ENCODE assay signal across 20 cellular contexts in genomic region chr13:51065372-51066090, GRCh38. TPM values are rescaled to one million over a fixed set of nuclear protein-coding genes. Genes with fewer than 3 reads are reported as not detected.
"Had no signal": no experiment of that assay in that cellular context is flagged by ENCODE, and none has a peak within 500 bp of the region (broad histone marks: within the 10 kb centered on the region; RNA-seq: fewer than 3 reads in every experiment).

No MANE protein-coding gene starts in this region.

- H3K9me3 ChIP-seq: colonic mucosa, prostate gland, thoracic aorta had no signal

- H3K36me3 Mint-ChIP-seq: immature natural killer cell, T-cell had no signal

- H3K36me3 ChIP-seq: colonic mucosa, prostate gland, thoracic aorta had no signal

- H3K4me3 ChIP-seq: colonic mucosa, prostate gland, thoracic aorta had no signal

- H3K9me3 Mint-ChIP-seq: activated naive CD8-positive, alpha-beta T cell treated with anti-CD3 and anti-CD28 coated beads, Interleukin-2, amount 50 U/mL, for 24 hours; activated T-helper 1 cell treated with anti-CD3 and anti-CD28 coated beads, Interleukin-12 subunit alpha, Interleukin-12 subunit beta, Interleukin-2, Interleukin-4 antibody, amounts not matched to agents 30 ng/mL and 10 ng/mL and 1 ng/mL, durations not matched to agents 14 hours and 24 hours and 36 hours; immature natural killer cell; nephron; stimulated activated naive CD8-positive, alpha-beta T cell treated with anti-CD3 and anti-CD28 coated beads, Interleukin-15, amount 100 ng/mL, for 72 hours; T-cell had no signal

- H3K4me3 Mint-ChIP-seq: activated CD8-positive, alpha-beta T cell treated with anti-CD3 and anti-CD28 coated beads, Interleukin-2, amount 10 ng/mL, durations not matched to agents 7 days and 5 days; activated naive CD8-positive, alpha-beta T cell treated with anti-CD3 and anti-CD28 coated beads, Interleukin-2, amount 50 U/mL, for 24 hours; activated T-helper 1 cell treated with anti-CD3 and anti-CD28 coated beads, Interleukin-12 subunit alpha, Interleukin-12 subunit beta, Interleukin-2, Interleukin-4 antibody, amounts not matched to agents 30 ng/mL and 10 ng/mL and 1 ng/mL, durations not matched to agents 14 hours and 24 hours and 36 hours; nephron; stimulated activated naive CD8-positive, alpha-beta T cell treated with anti-CD3 and anti-CD28 coated beads, Interleukin-15, amount 100 ng/mL, for 72 hours; T-cell had no signal

- DNase-seq: activated CD4-positive, alpha-beta T cell treated with anti-CD3 and anti-CD28 coated beads for 48 hours; activated CD8-positive, alpha-beta T cell treated with anti-CD3 and anti-CD28 coated beads, Interleukin-2, amount 10 ng/mL, durations not matched to agents 7 days and 5 days; activated naive CD4-positive, alpha-beta T cell treated with Interleukin-2 at 50 U/mL for 16 hours; activated naive CD8-positive, alpha-beta T cell treated with anti-CD3 and anti-CD28 coated beads, Interleukin-2, amount 50 U/mL, for 24 hours; caudate nucleus; colonic mucosa; effector memory CD4-positive, alpha-beta T cell; left colon; stimulated activated CD4-positive, alpha-beta T cell treated with anti-CD3 and anti-CD28 coated beads, Interleukin-2, amount 100 ng/mL, for 48 hours; stimulated activated CD8-positive, alpha-beta memory T cell treated with anti-CD3 and anti-CD28 coated beads, Interleukin-4, amount 100 ng/mL, for 48 hours; stimulated activated naive CD8-positive, alpha-beta T cell treated with anti-CD3 and anti-CD28 coated beads, Interleukin-15, amount 100 ng/mL, for 72 hours; T-cell had no signal

- H3K27me3 ChIP-seq: colonic mucosa had no signal

- H3K27ac Mint-ChIP-seq: activated CD8-positive, alpha-beta T cell treated with anti-CD3 and anti-CD28 coated beads, Interleukin-2, amount 10 ng/mL, durations not matched to agents 7 days and 5 days; activated naive CD8-positive, alpha-beta T cell treated with anti-CD3 and anti-CD28 coated beads, Interleukin-2, amount 50 U/mL, for 24 hours; activated T-helper 1 cell treated with anti-CD3 and anti-CD28 coated beads, Interleukin-12 subunit alpha, Interleukin-12 subunit beta, Interleukin-2, Interleukin-4 antibody, amounts not matched to agents 30 ng/mL and 10 ng/mL and 1 ng/mL, durations not matched to agents 14 hours and 24 hours and 36 hours; stimulated activated naive CD8-positive, alpha-beta T cell treated with anti-CD3 and anti-CD28 coated beads, Interleukin-15, amount 100 ng/mL, for 72 hours; T-cell had no signal

- ATAC-seq: activated CD8-positive, alpha-beta T cell treated with anti-CD3 and anti-CD28 coated beads, Interleukin-2, amount 10 ng/mL, durations not matched to agents 7 days and 5 days; left colon; T-cell had no signal

- H3K27ac ChIP-seq: colonic mucosa, prostate gland, thoracic aorta had no signal

- H3K4me1 ChIP-seq: colonic mucosa, prostate gland had no signal

RNA-seq across cellular contexts. Expression of gene C13orf42, which starts 45.5 kb away (rescaled TPM):
- total RNA-seq: activated CD8-positive, alpha-beta T cell treated with anti-CD3 and anti-CD28 coated beads, Interleukin-2, amount 10 ng/mL, durations not matched to agents 7 days and 5 days; activated T-helper 1 cell treated with anti-CD3 and anti-CD28 coated beads, Interleukin-12 subunit alpha, Interleukin-12 subunit beta, Interleukin-2, Interleukin-4 antibody, amounts not matched to agents 30 ng/mL and 10 ng/mL and 1 ng/mL, durations not matched to agents 14 hours and 24 hours and 36 hours; colonic mucosa; epithelial cell of proximal tubule; left colon; omental fat pad; T-cell; thoracic aorta; ureter had no signal
- polyA plus RNA-seq: immature natural killer cell had no signal
